29 cellular contexts compared by ENCODE assay signal in the genomic region with DNA sequence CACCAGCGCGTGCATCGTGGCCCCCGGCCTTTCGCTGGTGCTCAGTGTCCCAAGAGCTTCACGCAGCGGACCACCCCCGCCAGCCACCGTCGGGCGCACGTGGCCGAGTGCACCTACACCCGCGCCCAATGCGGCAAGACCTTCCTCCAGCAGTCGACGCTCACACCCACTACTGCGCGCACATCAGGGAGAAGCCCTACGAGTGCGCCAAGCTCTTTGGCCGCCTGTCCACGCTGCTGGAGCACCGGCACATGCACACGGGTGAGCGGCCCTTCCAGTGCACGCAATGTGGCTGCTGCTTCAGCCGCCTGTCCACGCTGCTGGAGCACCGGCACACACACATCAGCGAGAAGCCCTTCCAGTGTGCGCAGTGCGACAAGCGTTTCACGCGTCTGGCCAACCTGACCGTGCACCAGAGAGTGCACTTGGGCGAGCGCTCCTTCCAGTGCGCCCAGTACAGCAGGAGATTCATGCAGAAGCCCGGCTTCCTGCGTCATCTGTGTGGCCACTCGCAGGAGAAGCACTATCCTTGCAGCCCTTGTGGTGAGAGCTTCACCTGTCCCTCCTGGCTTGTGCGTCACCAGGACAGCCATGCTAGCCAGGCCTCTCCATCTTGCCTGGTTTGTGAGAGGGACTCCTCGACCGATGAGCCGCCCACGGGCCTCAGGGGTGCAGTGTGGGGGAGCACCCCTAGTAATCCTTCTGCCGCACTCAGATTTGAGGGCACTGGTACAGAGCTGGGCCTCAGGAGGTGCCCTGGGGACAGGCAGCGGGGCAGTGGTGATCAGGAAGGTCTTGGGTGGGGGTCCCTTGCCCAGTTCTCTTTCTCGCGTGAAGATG.
"Had no signal": no experiment of that assay in that cellular context is flagged by ENCODE, and none has a peak within 500 bp of the region (broad histone marks: within the 10 kb centered on the region; RNA-seq: fewer than 3 reads in every experiment).

No MANE protein-coding gene starts in this region.

- ATAC-seq: activated CD4-positive, alpha-beta T cell treated with anti-CD3 and anti-CD28 coated beads for 36 hours; activated CD8-positive, alpha-beta T cell treated with anti-CD3 and anti-CD28 coated beads, Interleukin-2, amount 10 ng/mL, durations not matched to agents 7 days and 5 days; activated T-cell treated with anti-CD3 and anti-CD28 coated beads, Interleukin-2, amount 50 U/mL, for 4 hours; activated T-helper 17 cell treated with anti-CD3 and anti-CD28 coated beads, Interleukin-2, amount 50 U/mL, for 72 hours; gastroesophageal sphincter had no signal

- H3K36me3 Mint-ChIP-seq: activated CD4-positive, alpha-beta memory T cell treated with anti-CD3 and anti-CD28 coated beads for 36 hours; activated naive CD8-positive, alpha-beta T cell treated with anti-CD3 and anti-CD28 coated beads, Interleukin-2, amount 10 ng/mL, durations not matched to agents 7 days and 5 days had no signal

- H3K4me3 ChIP-seq: ascending aorta, breast epithelium, cardiac muscle cell, colonic mucosa, esophagus squamous epithelium, gastroesophageal sphincter, heart right ventricle had no signal

- FAIRE-seq: endometrium, endothelial cell of umbilical vein had no signal

- H3K9me3 Mint-ChIP-seq: activated CD4-positive, alpha-beta T cell treated with anti-CD3 and anti-CD28 coated beads, Interleukin-2, amount 10 ng/mL, durations not matched to agents 24 days and 14 days; activated naive CD4-positive, alpha-beta T cell treated with anti-CD3 and anti-CD28 coated beads, Interleukin-2, amount 50 U/mL, for 24 hours; activated naive CD8-positive, alpha-beta T cell treated with anti-CD3 and anti-CD28 coated beads, Interleukin-2, amount 10 ng/mL, durations not matched to agents 7 days and 5 days; activated T-cell treated with anti-CD3 and anti-CD28 coated beads, Interleukin-2, amount 50 U/mL, for 4 hours; activated T-helper 17 cell treated with anti-CD3 and anti-CD28 coated beads, Interleukin-2, amount 50 U/mL, for 72 hours had no signal

- H3K27ac Mint-ChIP-seq: activated CD4-positive, alpha-beta memory T cell treated with anti-CD3 and anti-CD28 coated beads for 36 hours; activated CD4-positive, alpha-beta T cell treated with anti-CD3 and anti-CD28 coated beads for 36 hours; activated CD4-positive, alpha-beta T cell treated with anti-CD3 and anti-CD28 coated beads, Interleukin-2, amount 10 ng/mL, durations not matched to agents 24 days and 14 days; activated CD8-positive, alpha-beta T cell treated with anti-CD3 and anti-CD28 coated beads, Interleukin-2, amount 10 ng/mL, durations not matched to agents 7 days and 5 days; activated naive CD8-positive, alpha-beta T cell treated with anti-CD3 and anti-CD28 coated beads, Interleukin-2, amount 10 ng/mL, durations not matched to agents 7 days and 5 days; brain had no signal

- H3K27ac ChIP-seq: ascending aorta, breast epithelium, cardiac muscle cell, colonic mucosa, epithelial cell of prostate, esophagus squamous epithelium, gastroesophageal sphincter, heart right ventricle had no signal

- H3K4me1 ChIP-seq: ascending aorta, breast epithelium, colonic mucosa, esophagus squamous epithelium, gastroesophageal sphincter had no signal

- H3K36me3 ChIP-seq: breast epithelium, cardiac muscle cell, colonic mucosa had no signal

- H3K9me3 ChIP-seq: ascending aorta, colonic mucosa, esophagus squamous epithelium, gastroesophageal sphincter had no signal

- DNase-seq: activated CD4-positive, alpha-beta memory T cell treated with anti-CD3 and anti-CD28 coated beads for 36 hours; activated CD4-positive, alpha-beta T cell treated with anti-CD3 and anti-CD28 coated beads for 36 hours; activated CD4-positive, alpha-beta T cell treated with anti-CD3 and anti-CD28 coated beads, Interleukin-2, amount 10 ng/mL, durations not matched to agents 24 days and 14 days; activated CD4-positive, CD25-positive, alpha-beta regulatory T cell; activated CD4-positive, CD25-positive, alpha-beta regulatory T cell treated with anti-CD3 and anti-CD28 coated beads, Interleukin-2, amount 50 U/mL, for 72 hours; activated CD8-positive, alpha-beta T cell treated with anti-CD3 and anti-CD28 coated beads, Interleukin-2, amount 10 ng/mL, durations not matched to agents 7 days and 5 days; activated effector memory CD4-positive, alpha-beta T cell treated with Interleukin-2 at 50 U/mL for 16 hours; activated gamma-delta T cell treated with Interleukin-2 at 50 U/mL for 16 hours; activated naive CD4-positive, alpha-beta T cell treated with Interleukin-2 at 50 U/mL for 16 hours; activated naive CD8-positive, alpha-beta T cell treated with anti-CD3 and anti-CD28 coated beads, Interleukin-2, amount 10 ng/mL, durations not matched to agents 7 days and 5 days; activated T-cell treated with anti-CD3 and anti-CD28 coated beads, Interleukin-2, amount 50 U/mL, for 4 hours; central memory CD4-positive, alpha-beta T cell; cerebellar nuclear complex; colonic mucosa; effector CD8-positive, alpha-beta T cell; esophagus squamous epithelium; foreskin melanocyte; heart right ventricle; T-helper 2 cell had no signal

- H3K27me3 ChIP-seq: ascending aorta, breast epithelium, cardiac muscle cell, colonic mucosa, esophagus squamous epithelium, gastroesophageal sphincter, heart right ventricle had no signal
